In genomic region chr1:194629011-194629410, GRCh38 we compare ENCODE assay signal across 29 cellular contexts.
"Had no signal": no experiment of that assay in that cellular context is flagged by ENCODE, and none has a peak within 500 bp of the region (broad histone marks: within the 10 kb centered on the region; RNA-seq: fewer than 3 reads in every experiment).

No MANE protein-coding gene starts in this region.

- H3K4me2 ChIP-seq: SK-N-SH had no signal

- ATAC-seq: activated CD8-positive, alpha-beta T cell treated with anti-CD3 and anti-CD28 coated beads for 36 hours; Panc1 had no signal

- H3K27ac ChIP-seq: ascending aorta, RWPE1, SJCRH30, VCaP had no signal

- H3K4me1 ChIP-seq: ascending aorta, SJCRH30 had no signal

- H3K27me3 Mint-ChIP-seq: activated CD4-positive, alpha-beta T cell treated with anti-CD3 and anti-CD28 coated beads, Interleukin-2, amount 10 ng/mL, durations not matched to agents 7 days and 5 days; activated naive CD4-positive, alpha-beta T cell treated with anti-CD3 and anti-CD28 coated beads, Interleukin-2, amount 50 U/mL, for 24 hours had no signal

- H3K4me3 ChIP-seq: ascending aorta, MG63, SJCRH30 had no signal

- H3K9me3 Mint-ChIP-seq: activated CD4-positive, alpha-beta T cell treated with anti-CD3 and anti-CD28 coated beads, Interleukin-2, amount 10 ng/mL, durations not matched to agents 7 days and 5 days had no signal

- H3K9ac ChIP-seq: SK-N-SH had no signal

- H3K27ac Mint-ChIP-seq: activated CD4-positive, alpha-beta T cell treated with anti-CD3 and anti-CD28 coated beads, Interleukin-2, amount 10 ng/mL, durations not matched to agents 7 days and 5 days; activated CD8-positive, alpha-beta T cell treated with anti-CD3 and anti-CD28 coated beads for 36 hours; activated naive CD4-positive, alpha-beta T cell treated with anti-CD3 and anti-CD28 coated beads, Interleukin-2, amount 50 U/mL, for 24 hours had no signal

- H3K4me1 Mint-ChIP-seq: activated CD4-positive, alpha-beta T cell treated with anti-CD3 and anti-CD28 coated beads, Interleukin-2, amount 10 ng/mL, durations not matched to agents 7 days and 5 days; activated naive CD4-positive, alpha-beta T cell treated with anti-CD3 and anti-CD28 coated beads, Interleukin-2, amount 50 U/mL, for 24 hours had no signal

- H3K4me3 Mint-ChIP-seq: activated CD4-positive, alpha-beta T cell treated with anti-CD3 and anti-CD28 coated beads, Interleukin-2, amount 10 ng/mL, durations not matched to agents 7 days and 5 days; activated CD8-positive, alpha-beta T cell treated with anti-CD3 and anti-CD28 coated beads for 36 hours; activated naive CD4-positive, alpha-beta T cell treated with anti-CD3 and anti-CD28 coated beads, Interleukin-2, amount 50 U/mL, for 24 hours had no signal

- DNase-seq: activated CD4-positive, alpha-beta T cell treated with anti-CD3 and anti-CD28 coated beads, Interleukin-2, amount 10 ng/mL, durations not matched to agents 7 days and 5 days; activated CD4-positive, CD25-positive, alpha-beta regulatory T cell; activated CD8-positive, alpha-beta memory T cell treated with anti-CD3 and anti-CD28 coated beads, Interleukin-2, amount 50 U/mL, for 48 hours; activated CD8-positive, alpha-beta T cell treated with anti-CD3 and anti-CD28 coated beads for 36 hours; activated naive CD4-positive, alpha-beta T cell; activated T-cell treated with anti-CD3 and anti-CD28 coated beads, Interleukin-2, amount 50 U/mL, for 1 hour; amniotic stem cell; caudate nucleus; KG1; MG63; MV-4-11; NCI-H1092 treated with DMSO at 0.1 percent for 48 hours; NCI-H1417 treated with DMSO at 0.1 percent for 48 hours; NCI-H1694; NCI-H2029; NCI-H2107; NCI-H2171 treated with DMSO at 0.1 percent for 48 hours; NCI-H226; NK-92 treated with Interleukin-12 subunit alpha and Interleukin-12 subunit beta, amount 100 ng/mL, for 24 hours; OCI-M1; Right ventricle myocardium superior; SJCRH30; SK-N-SH; T-helper 1 cell had no signal

- H3K9me3 ChIP-seq: ascending aorta, MG63, SJCRH30, SK-N-SH had no signal

- H3K27me3 ChIP-seq: ascending aorta, SJCRH30 had no signal

- H3K36me3 ChIP-seq: ascending aorta, MG63, SJCRH30 had no signal

- H3K36me3 Mint-ChIP-seq: activated naive CD4-positive, alpha-beta T cell treated with anti-CD3 and anti-CD28 coated beads, Interleukin-2, amount 50 U/mL, for 24 hours had no signal
